11 cellular contexts compared by ENCODE assay signal in the genomic region with DNA sequence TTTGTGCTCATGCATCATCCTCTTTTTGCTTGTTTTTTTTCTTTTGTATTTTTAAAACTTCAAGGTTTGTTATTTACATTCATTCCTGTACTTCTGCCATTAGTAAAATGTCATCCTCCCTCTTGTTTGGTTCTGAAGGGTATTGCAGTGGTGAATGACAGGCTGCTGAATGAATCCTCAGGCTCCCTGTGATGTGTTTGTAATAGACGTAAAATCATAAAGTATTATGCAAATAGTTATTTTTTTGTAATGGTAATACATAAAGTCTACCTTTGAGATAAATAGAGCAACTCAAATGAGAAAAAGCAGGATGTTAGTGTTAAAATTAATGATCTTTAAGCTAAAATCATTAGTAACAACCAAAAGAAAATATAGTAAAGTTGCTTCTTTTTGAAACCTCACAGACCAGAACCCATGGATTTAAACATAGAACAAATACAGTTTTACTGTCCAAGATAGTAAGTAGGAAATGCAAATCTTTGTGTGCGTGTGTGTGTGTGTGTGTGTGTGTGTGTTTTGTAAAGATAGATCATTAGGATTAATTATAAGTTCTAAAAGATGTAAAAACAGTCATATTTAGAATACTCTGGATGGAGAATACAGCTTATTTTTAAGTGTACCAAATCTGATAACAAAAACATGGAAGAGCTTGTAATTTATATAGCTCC. TPM values are rescaled to one million over a fixed set of nuclear protein-coding genes. Genes with fewer than 3 reads are reported as not detected.
DNase-seq lines count a peak whose midpoint lies in the region; ATAC-seq and TF ChIP-seq lines count a peak whose summit lies in the region.
"Had no signal": no experiment of that assay in that cellular context is flagged by ENCODE, and none has a peak within 500 bp of the region (broad histone marks: within the 10 kb centered on the region; RNA-seq: fewer than 3 reads in every experiment).

No MANE protein-coding gene starts in this region.

- H3K9me3 Mint-ChIP-seq in activated T-helper 17 cell treated with anti-CD3 and anti-CD28 coated beads, Interleukin-2, amount 50 U/mL, for 72 hours, result no peaks in the 10 kb centered on the region
- H3K9me3 Mint-ChIP-seq in natural killer cell treated with Interleukin-12 subunit alpha and Interleukin-12 subunit beta and Interleukin-15 and Interleukin-18, amount 100 ng/mL, for 72 hours, result no peaks in the 10 kb centered on the region

- H3K4me1 Mint-ChIP-seq in activated T-helper 17 cell treated with anti-CD3 and anti-CD28 coated beads, Interleukin-2, amount 50 U/mL, for 72 hours, result peaks cover 33% of the 10 kb centered on the region
- H3K4me1 Mint-ChIP-seq in natural killer cell treated with Interleukin-12 subunit alpha and Interleukin-12 subunit beta and Interleukin-15 and Interleukin-18, amount 100 ng/mL, for 72 hours (ENCODE audit: low read depth in 2 of 2), result peaks cover 26 to 38% of the 10 kb centered on the region in 2 donors

- no peaks in the 10 kb centered on the region for H3K36me3 Mint-ChIP-seq in activated T-helper 17 cell treated with anti-CD3 and anti-CD28 coated beads, Interleukin-2, amount 50 U/mL, for 72 hours (ENCODE audit: low read depth)
- no peaks in the 10 kb centered on the region for H3K36me3 Mint-ChIP-seq in natural killer cell treated with Interleukin-12 subunit alpha and Interleukin-12 subunit beta and Interleukin-15 and Interleukin-18, amount 100 ng/mL, for 72 hours

- no peaks in the 10 kb centered on the region for H3K27me3 Mint-ChIP-seq in activated T-helper 17 cell treated with anti-CD3 and anti-CD28 coated beads, Interleukin-2, amount 50 U/mL, for 72 hours
- H3K27me3 Mint-ChIP-seq in natural killer cell treated with Interleukin-12 subunit alpha and Interleukin-12 subunit beta and Interleukin-15 and Interleukin-18, amount 100 ng/mL, for 72 hours, result no peaks in the 10 kb centered on the region

- CTCF ChIA-PET in HEK293T (lab: Yijun Ruan, JAX), result interaction anchor here (0.6 to 0.9 kb wide), 4 partner anchors 9 to 535 kb away, joined by 3 to 7 read pairs (median 4); no protein-coding TSS in a partner anchor

- no peak overlapping the region for H3K4me3 Mint-ChIP-seq in activated T-helper 17 cell treated with anti-CD3 and anti-CD28 coated beads, Interleukin-2, amount 50 U/mL, for 72 hours
- peak overlapping the region; percentile 66 for H3K4me3 Mint-ChIP-seq in natural killer cell treated with Interleukin-12 subunit alpha and Interleukin-12 subunit beta and Interleukin-15 and Interleukin-18, amount 100 ng/mL, for 72 hours

- ATAC-seq in activated T-helper 17 cell treated with anti-CD3 and anti-CD28 coated beads, Interleukin-2, amount 50 U/mL, for 72 hours (replicated peaks), result no peak
- no peak for ATAC-seq in natural killer cell treated with Interleukin-12 subunit alpha and Interleukin-12 subunit beta and Interleukin-15 and Interleukin-18, amount 100 ng/mL, for 72 hours
- no peak for ATAC-seq in HG03378 (IDR thresholded peaks at IDR 0.05; ENCODE audit: unreplicated experiment)
- ATAC-seq in GM21737 (IDR thresholded peaks at IDR 0.05; ENCODE audit: unreplicated experiment), result no peak
- ATAC-seq: left lung had no signal

- H3K27ac Mint-ChIP-seq in activated T-helper 17 cell treated with anti-CD3 and anti-CD28 coated beads, Interleukin-2, amount 50 U/mL, for 72 hours, result peak overlapping the region; percentile 63
- peak overlapping the region in 1 of 2 donors; percentile 82 for H3K27ac Mint-ChIP-seq in natural killer cell treated with Interleukin-12 subunit alpha and Interleukin-12 subunit beta and Interleukin-15 and Interleukin-18, amount 100 ng/mL, for 72 hours

- peak; percentile 34 for DNase-seq in DMS 273 (lab: John Stamatoyannopoulos, UW; ENCODE audit: unreplicated experiment)
- no peak for DNase-seq in DMS 273 treated with DMSO at 0.1 percent for 48 hours (lab: John Stamatoyannopoulos, UW)
- no peak for DNase-seq in HEK293T (ENCODE audit: extremely low spot score)
- DNase-seq in natural killer cell treated with Interleukin-12 subunit alpha and Interleukin-12 subunit beta and Interleukin-15 and Interleukin-18, amount 100 ng/mL, for 72 hours (ENCODE audit: low spot score), result no peak
- DNase-seq in posterior cingulate gyrus, result no peak
- DNase-seq: activated CD8-positive, alpha-beta memory T cell treated with anti-CD3 and anti-CD28 coated beads, Interleukin-2, amount 50 U/mL, for 4 hours; left lung; upper lobe of left lung had no signal

- intact Hi-C loops in posterior cingulate gyrus (cut with DNase I), result no loop called here

- POLR2A ChIA-PET in HEK293T (lab: Yijun Ruan, JAX), result no interaction called here

TF ChIP-seq in HEK293T, 16 proteins besides CTCF, POLR2A, EP300 and RAD21:
- TF ChIP-seq, protein P1, sequence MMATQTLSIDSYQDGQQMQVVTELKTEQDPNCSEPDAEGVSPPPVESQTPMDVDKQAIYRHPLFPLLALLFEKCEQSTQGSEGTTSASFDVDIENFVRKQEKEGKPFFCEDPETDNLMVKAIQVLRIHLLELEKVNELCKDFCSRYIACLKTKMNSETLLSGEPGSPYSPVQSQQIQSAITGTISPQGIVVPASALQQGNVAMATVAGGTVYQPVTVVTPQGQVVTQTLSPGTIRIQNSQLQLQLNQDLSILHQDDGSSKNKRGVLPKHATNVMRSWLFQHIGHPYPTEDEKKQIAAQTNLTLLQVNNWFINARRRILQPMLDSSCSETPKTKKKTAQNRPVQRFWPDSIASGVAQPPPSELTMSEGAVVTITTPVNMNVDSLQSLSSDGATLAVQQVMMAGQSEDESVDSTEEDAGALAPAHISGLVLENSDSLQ (IDR thresholded peaks at IDR 0.05), result peak; percentile 47
- TF ChIP-seq LEF1 (IDR thresholded peaks at IDR 0.05; ENCODE audit: borderline replicate concordance), result no peak
TF ChIP-seq in HEK293T: peak in this region for 1.

RNA-seq across cellular contexts. Expression of a gene that starts 4.5 kb away (rescaled TPM):
- 10 to 100 TPM; 22.3 to 29.1 TPM for total RNA-seq in activated T-helper 17 cell treated with anti-CD3 and anti-CD28 coated beads, Interleukin-2, amount 50 U/mL, for 72 hours
- total RNA-seq in natural killer cell treated with Interleukin-12 subunit alpha and Interleukin-12 subunit beta and Interleukin-15 and Interleukin-18, amount 100 ng/mL, for 72 hours, result 10 to 100 TPM; 15.5 to 16.7 TPM
